ENCODE assay signal across 16 cellular contexts in genomic region chr6:156969233-156969632, GRCh38.
A peak's percentile ranks its signal among the peaks of the same experiment; 100 is the strongest.
DNase-seq lines count a peak whose midpoint lies in the region; ATAC-seq, FAIRE-seq and TF ChIP-seq lines count a peak whose summit lies in the region.
"Had no signal": no experiment of that assay in that cellular context is flagged by ENCODE, and none has a peak within 500 bp of the region (broad histone marks: within the 10 kb centered on the region; RNA-seq: fewer than 3 reads in every experiment).

No MANE protein-coding gene starts in this region.

- no peaks in the 10 kb centered on the region for H3K27me3 Mint-ChIP-seq in CD4-positive, alpha-beta memory T cell

- TF ChIP-seq EP300 in K562 (IDR thresholded peaks at IDR 0.05; ENCODE audit: low read length) = no peak

- H4K20me1 ChIP-seq in Karpas-422 (ENCODE audit: insufficient read depth, low read depth, low read length) (no peaks in the 10 kb centered on the region; the same call in 1 of the 2 replicates), K562 (replicated peaks; ENCODE audit: control insufficient read depth, insufficient read depth, low read length) (peaks cover 9% of the 10 kb centered on the region; the same call in 1 of the 2 replicates)

- H3K9me1 ChIP-seq in K562 (ENCODE audit: control insufficient read depth, insufficient read depth, low read length) = no peaks in the 10 kb centered on the region

- CTCF ChIA-PET in K562 (lab: Yijun Ruan, JAX; ENCODE audit: low intra/inter-chr PET ratio) = no interaction called here
- CTCF ChIA-PET in CD4-positive, alpha-beta memory T cell (lab: Charles Lee; ENCODE audit: partially characterized antibody) = no interaction called here

- H3K4me3 ChIP-seq in Karpas-422 (ENCODE audit: low read length) = no peak overlapping the region
- no peak overlapping the region for H3K4me3 ChIP-seq in K562
- no peak overlapping the region for H3K4me3 ChIP-seq in gastrocnemius medialis
- H3K4me3 ChIP-seq in CD4-positive, alpha-beta memory T cell (ENCODE audit: low read length in 2 of 2) = no peak overlapping the region
- H3K4me3 ChIP-seq: BLaER1 treated with 17β-estradiol and CSF1 and Interleukin-3, amounts not matched to agents 10 nM and 100 nM; SJSA1 had no signal

- POLR2A ChIA-PET in K562 (lab: Yijun Ruan, JAX) = interaction anchor here (1.1 kb wide), 1 partner anchor 15 kb away, joined by 4 read pairs; no protein-coding TSS in a partner anchor
- POLR2A ChIA-PET in CD4-positive, alpha-beta memory T cell (lab: Charles Lee; ENCODE audit: partially characterized antibody) = no interaction called here

- H3K9me3 ChIP-seq in Karpas-422 (ENCODE audit: low read length) = no peaks in the 10 kb centered on the region
- no peaks in the 10 kb centered on the region for H3K9me3 ChIP-seq in K562 (replicated peaks; ENCODE audit: control insufficient read depth, insufficient read depth, low read depth, low read length)
- H3K9me3 ChIP-seq in gastrocnemius medialis = no peaks in the 10 kb centered on the region
- no peaks in the 10 kb centered on the region for H3K9me3 ChIP-seq in CD4-positive, alpha-beta memory T cell (ENCODE audit: control insufficient read depth in 1 of 2, low read length in 2 of 2)
- H3K9me3 ChIP-seq: BLaER1 treated with 17β-estradiol and CSF1 and Interleukin-3, amounts not matched to agents 10 nM and 100 nM; SJSA1 had no signal

- peaks cover 100% of the 10 kb centered on the region for H3K79me2 ChIP-seq in Karpas-422 (ENCODE audit: low read length)
- peaks cover 41% of the 10 kb centered on the region; the same call in 2 of the 3 replicates for H3K79me2 ChIP-seq in K562 (ENCODE audit: control insufficient read depth, insufficient read depth, low read length)

- TF ChIP-seq RAD21 in K562 (CRISPR knock-in tag; conservative IDR thresholded peaks at IDR 0.05 in 1 of 2, IDR thresholded peaks at IDR 0.05 in 1 of 2) = no peak

- H3K36me3 ChIP-seq in Karpas-422 (ENCODE audit: insufficient read depth, low read length) = no peaks in the 10 kb centered on the region
- H3K36me3 ChIP-seq in K562 (ENCODE audit: control insufficient read depth, insufficient read depth, low read length) = no peaks in the 10 kb centered on the region
- no peaks in the 10 kb centered on the region for H3K36me3 ChIP-seq in gastrocnemius medialis
- H3K36me3 ChIP-seq in CD4-positive, alpha-beta memory T cell (ENCODE audit: insufficient read depth, low read length) = no peaks in the 10 kb centered on the region
- H3K36me3 ChIP-seq: BLaER1 treated with 17β-estradiol and CSF1 and Interleukin-3, amounts not matched to agents 10 nM and 100 nM; SJSA1 had no signal

- H3K9me3 Mint-ChIP-seq in CD4-positive, alpha-beta memory T cell = no peaks in the 10 kb centered on the region

- H3K27ac ChIP-seq in Karpas-422 (ENCODE audit: low read length) (peak overlapping the region; percentile 59), K562 (ENCODE audit: extremely low read depth, low read depth, low read length) (no peak overlapping the region), gastrocnemius medialis (peak overlapping the region; percentile 9 to 30 (median 20))
- H3K27ac ChIP-seq in CD4-positive, alpha-beta memory T cell (ENCODE audit: low read depth, low read length) = no peak overlapping the region
- H3K27ac ChIP-seq: BLaER1 treated with 17β-estradiol and CSF1 and Interleukin-3, amounts not matched to agents 10 nM and 100 nM; KMS-11; SJSA1 had no signal

- H3K27me3 ChIP-seq in Karpas-422 (ENCODE audit: low read length) (no peaks in the 10 kb centered on the region), K562 (ENCODE audit: control insufficient read depth in 2 of 2, insufficient read depth in 2 of 2, low read length in 2 of 2) (no peaks in the 10 kb centered on the region), gastrocnemius medialis (no peaks in the 10 kb centered on the region)
- H3K27me3 ChIP-seq in CD4-positive, alpha-beta memory T cell (ENCODE audit: insufficient read depth, low read length) = no peaks in the 10 kb centered on the region
- H3K27me3 ChIP-seq: BLaER1 treated with 17β-estradiol and CSF1 and Interleukin-3, amounts not matched to agents 10 nM and 100 nM; SJSA1 had no signal

- WGBS in K562 (ENCODE audit: insufficient coverage, low coverage, missing lambda C conversion rate) = 66% methylated on average over 5 of the region's 5 CpGs

- no peak overlapping the region for H3K4me3 Mint-ChIP-seq in CD4-positive, alpha-beta memory T cell

- H3K4me1 Mint-ChIP-seq in CD4-positive, alpha-beta memory T cell = peaks cover 42 to 72% (median 57%) of the 10 kb centered on the region in 4 donors

- H3K4me2 ChIP-seq in Karpas-422 (ENCODE audit: low read depth, low read length, poor library complexity, severe bottlenecking) (peak overlapping the region; percentile 41), K562 (ENCODE audit: insufficient read depth, low read length) (no peak overlapping the region)
- H3K4me2 ChIP-seq: BLaER1 treated with 17β-estradiol and CSF1 and Interleukin-3, amounts not matched to agents 10 nM and 100 nM; KMS-11 had no signal

- H2AFZ ChIP-seq in Karpas-422 (ENCODE audit: low read length) = no peak overlapping the region
- no peak overlapping the region for H2AFZ ChIP-seq in K562 (ENCODE audit: low read depth, low read length)

- H3K4me1 ChIP-seq in Karpas-422 (ENCODE audit: low read length) (peaks cover 88% of the 10 kb centered on the region), K562 (replicated peaks in 1 of 2; ENCODE audit: control insufficient read depth in 2 of 2, insufficient read depth in 2 of 2, low read length in 2 of 2) (no peaks in the 10 kb centered on the region), gastrocnemius medialis (peaks cover 57 to 74% of the 10 kb centered on the region in 2 donors)
- peaks cover 44% of the 10 kb centered on the region for H3K4me1 ChIP-seq in CD4-positive, alpha-beta memory T cell (ENCODE audit: insufficient read depth, low read length)

- in situ Hi-C loops in K562 (cut with MboI) = no loop called here
- in situ Hi-C loops in gastrocnemius medialis (cut with MboI; ENCODE audit: low sequenced_read_pairs in 4 of 4) = loop anchor here in 2 of 4 donors (25.0 kb wide), 1 partner anchor 182 kb away; the partner anchor contains the start of gene ARID1B (in 2 of the 2)

- TF ChIP-seq CTCF in K562 (IDR thresholded peaks at IDR 0.05 in 2 of 3, conservative IDR thresholded peaks at IDR 0.05 in 1 of 3; ENCODE audit: insufficient read depth in 2 of 3, low read depth in 1 of 3, low read length in 3 of 3) (no peak), gastrocnemius medialis (IDR thresholded peaks at IDR 0.05 in 4 of 5, conservative IDR thresholded peaks at IDR 0.05 in 1 of 5) (no peak)

- H3K9ac ChIP-seq in Karpas-422 (ENCODE audit: low read length) (no peak overlapping the region), K562 (ENCODE audit: insufficient read depth in 1 of 2, low read depth in 2 of 2, low read length in 2 of 2) (no peak overlapping the region)
- H3K9ac ChIP-seq: BLaER1 treated with 17β-estradiol and CSF1 and Interleukin-3, amounts not matched to agents 10 nM and 100 nM; KMS-11 had no signal

- intact Hi-C loops in K562 (cut with micrococcal nuclease) (no loop called here), gastrocnemius medialis (cut with DNase I; ENCODE audit: low total_unique reads) (no loop called here)
- intact Hi-C loops in CD4-positive, alpha-beta memory T cell (cut with micrococcal nuclease) = no loop called here

- no peaks in the 10 kb centered on the region for H3K9me2 ChIP-seq in Karpas-422 (replicated peaks; ENCODE audit: insufficient read depth, low read length)

- ATAC-seq in K562 (peak; percentile 46; the same call in 2 of the 3 replicates), gastrocnemius medialis (no peak), HG02970 (IDR thresholded peaks at IDR 0.05; ENCODE audit: low FRiP score, unreplicated experiment) (no peak)

- no peaks in the 10 kb centered on the region for H3K36me3 Mint-ChIP-seq in CD4-positive, alpha-beta memory T cell

- TF ChIP-seq POLR2A in GM12891 (IDR thresholded peaks at IDR 0.05; ENCODE audit: low read depth, low read length) (no peak), K562 (conservative IDR thresholded peaks at IDR 0.05) (no peak), gastrocnemius medialis (IDR thresholded peaks at IDR 0.05) (no peak)

- no peak overlapping the region for H3K27ac Mint-ChIP-seq in CD4-positive, alpha-beta memory T cell

- no TSS peak for BruUV-seq in K562 (replicated peaks; lab: Mats Ljungman, UMichigan)

- DNase-seq in GM12891 (ENCODE audit: insufficient read length, low spot score) (no peak), Karpas-422 (no peak), K562 (ENCODE audit: extremely low read depth in 1 of 4, low spot score in 3 of 4) (no peak), gastrocnemius medialis (no peak), NCI-H1092 treated with DMSO at 0.1 percent for 48 hours (lab: John Stamatoyannopoulos, UW) (no peak)
- DNase-seq in CD4-positive, alpha-beta memory T cell = no peak
- DNase-seq: DND-41, NCI-H1436, NCI-H2029 treated with DMSO at 0.1 percent for 48 hours, NCI-H2171, NCI-H526 had no signal

- FAIRE-seq in GM12891 (lab: Jason Lieb, UNC) (peak; percentile 91), K562 (lab: Jason Lieb, UNC) (no peak)
- FAIRE-seq: H1 had no signal

TF ChIP-seq in GM12891, 5 proteins besides CTCF, POLR2A, EP300 and RAD21:
- no peak for TF ChIP-seq PAX5 (IDR thresholded peaks at IDR 0.05; ENCODE audit: insufficient read depth, low read length, severe bottlenecking)
- no peak for TF ChIP-seq POU2F2 (IDR thresholded peaks at IDR 0.05; ENCODE audit: low read depth, low read length)
- no peak for TF ChIP-seq SPI1 (IDR thresholded peaks at IDR 0.05; ENCODE audit: low read depth, low read length)
- TF ChIP-seq POLR2AphosphoS5 (IDR thresholded peaks at IDR 0.05; ENCODE audit: low read depth, low read length) = no peak
- no peak for TF ChIP-seq TAF1 (IDR thresholded peaks at IDR 0.05; ENCODE audit: low read depth, low read length)

TF ChIP-seq in K562, 482 proteins besides CTCF, POLR2A, EP300 and RAD21:
- TF ChIP-seq HDAC6 (IDR thresholded peaks at IDR 0.05; ENCODE audit: low read depth, low read length) = 0 out of 2 replicates have a peak, but pooled peaks have one; percentile 29
- no peak for TF ChIP-seq CCAR2 (IDR thresholded peaks at IDR 0.05; ENCODE audit: low read depth, low read length)
TF ChIP-seq in K562: peak in this region for 1.

Comparison
In these comparisons a context has a peak if more than half of its experiments do, and no peak if none do; other contexts are left out.
1. H3K27ac ChIP-seq: peak in Karpas-422 (single experiment) and gastrocnemius medialis (4 of 4); none in K562 (single experiment) and CD4-positive, alpha-beta memory T cell (single experiment).